Comparison of ENCODE assay signal across 13 cellular contexts in the genomic region with DNA sequence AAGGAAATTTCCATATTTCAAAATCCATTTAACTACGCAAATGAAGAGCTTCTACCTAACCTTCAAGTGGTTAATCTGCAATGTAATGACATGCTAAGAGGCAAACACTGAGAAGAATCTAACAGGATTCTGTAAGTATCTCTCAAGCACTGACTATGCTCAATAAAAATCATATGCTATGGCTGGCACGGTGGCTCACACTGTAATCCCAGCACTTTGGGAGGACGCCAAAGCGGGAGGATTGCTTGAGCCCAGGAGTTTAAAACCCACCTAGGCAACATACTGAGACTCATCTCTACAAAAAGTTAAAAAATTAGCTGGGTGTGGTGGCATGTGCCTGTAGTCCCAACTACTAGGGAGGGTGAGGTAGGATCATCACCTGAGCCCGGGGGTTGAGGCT. TPM values are rescaled to one million over a fixed set of nuclear protein-coding genes. Genes with fewer than 3 reads are reported as not detected.
DNase-seq lines count a peak whose midpoint lies in the region; ATAC-seq, FAIRE-seq and TF ChIP-seq lines count a peak whose summit lies in the region.
"Had no signal": no experiment of that assay in that cellular context is flagged by ENCODE, and none has a peak within 500 bp of the region (broad histone marks: within the 10 kb centered on the region; RNA-seq: fewer than 3 reads in every experiment).

No MANE protein-coding gene starts in this region.

- H3K4me1 ChIP-seq in CD4-positive, alpha-beta memory T cell (ENCODE audit: insufficient read depth, low read length): peaks cover 100% of the 10 kb centered on the region

- TF ChIP-seq POLR2A in GM12892 (IDR thresholded peaks at IDR 0.05; ENCODE audit: low read depth, low read length): no peak

- no peaks in the 10 kb centered on the region for H3K9me3 Mint-ChIP-seq in CD4-positive, alpha-beta memory T cell
- no peaks in the 10 kb centered on the region for H3K9me3 Mint-ChIP-seq in activated CD4-positive, alpha-beta memory T cell treated with anti-CD3 and anti-CD28 coated beads, Interleukin-2, amount 10 ng/mL, durations not matched to agents 7 days and 5 days
- H3K9me3 Mint-ChIP-seq in naive thymus-derived CD8-positive, alpha-beta T cell: no peaks in the 10 kb centered on the region
- no peaks in the 10 kb centered on the region for H3K9me3 Mint-ChIP-seq in T-helper 2 cell treated with Interferon-gamma antibody and Interleukin-4, amounts not matched to agents 5 μg/mL and 100 μg/mL, for 36 hours

- peak overlapping the region; percentile 6 to 98 (median 66) for H3K27ac Mint-ChIP-seq in CD4-positive, alpha-beta memory T cell
- H3K27ac Mint-ChIP-seq in activated CD4-positive, alpha-beta memory T cell treated with anti-CD3 and anti-CD28 coated beads, Interleukin-2, amount 10 ng/mL, durations not matched to agents 7 days and 5 days: peak overlapping the region; percentile 24
- H3K27ac Mint-ChIP-seq in naive thymus-derived CD8-positive, alpha-beta T cell: peak overlapping the region in 6 of 10 donors; percentile 41 to 77 (median 63)
- no peak overlapping the region for H3K27ac Mint-ChIP-seq in T-helper 2 cell treated with Interferon-gamma antibody and Interleukin-4, amounts not matched to agents 5 μg/mL and 100 μg/mL, for 36 hours

- H3K4me3 Mint-ChIP-seq in CD4-positive, alpha-beta memory T cell: peak overlapping the region in 7 of 8 donors; percentile 20 to 70 (median 62)
- peak overlapping the region; percentile 25 for H3K4me3 Mint-ChIP-seq in activated CD4-positive, alpha-beta memory T cell treated with anti-CD3 and anti-CD28 coated beads, Interleukin-2, amount 10 ng/mL, durations not matched to agents 7 days and 5 days
- peak overlapping the region in 2 of 10 donors; percentile 24 to 69 for H3K4me3 Mint-ChIP-seq in naive thymus-derived CD8-positive, alpha-beta T cell
- H3K4me3 Mint-ChIP-seq in T-helper 2 cell treated with Interferon-gamma antibody and Interleukin-4, amounts not matched to agents 5 μg/mL and 100 μg/mL, for 36 hours: no peak overlapping the region

- intact Hi-C loops in CD4-positive, alpha-beta memory T cell (cut with micrococcal nuclease): no loop called here

- POLR2A ChIA-PET in CD4-positive, alpha-beta memory T cell (lab: Charles Lee; ENCODE audit: partially characterized antibody): interaction anchor here (1.7 to 2.2 kb wide), 2 partner anchors 39 to 48 kb away, joined by 5 to 9 read pairs; no protein-coding TSS in a partner anchor
- POLR2A ChIA-PET in activated CD4-positive, alpha-beta memory T cell treated with anti-CD3 and anti-CD28 coated beads, Interleukin-2, amount 10 ng/mL, durations not matched to agents 7 days and 5 days (lab: Charles Lee): interaction anchor here (0.9 to 1.8 kb wide), 4 partner anchors 10 to 105 kb away, joined by 3 to 10 read pairs (median 4); partner anchors contain the start of gene LRRC37A3
- POLR2A ChIA-PET in naive thymus-derived CD8-positive, alpha-beta T cell (lab: Charles Lee): no interaction called here

- no peak for DNase-seq in CD4-positive, alpha-beta memory T cell
- DNase-seq in GM12892 (ENCODE audit: insufficient read length): no peak
- DNase-seq in activated CD4-positive, alpha-beta memory T cell treated with anti-CD3 and anti-CD28 coated beads, Interleukin-2, amount 10 ng/mL, durations not matched to agents 7 days and 5 days: no peak
- DNase-seq in naive thymus-derived CD8-positive, alpha-beta T cell: no peak
- DNase-seq in stimulated activated CD4-positive, alpha-beta T cell treated with anti-CD3 and anti-CD28 coated beads, Interleukin-15, amount 100 ng/mL, for 24 hours: no peak
- DNase-seq in T-helper 2 cell treated with Interferon-gamma antibody and Interleukin-4, amounts not matched to agents 5 μg/mL and 100 μg/mL, for 36 hours (ENCODE audit: low spot score): no peak
- DNase-seq: activated naive CD4-positive, alpha-beta T cell treated with anti-CD3 and anti-CD28 coated beads, Interleukin-2, amount 50 U/mL, for 16 hours; DMS153; OCI-M1; spleen; stimulated activated CD8-positive, alpha-beta memory T cell treated with anti-CD3 and anti-CD28 coated beads, Interleukin-4, amount 100 ng/mL, for 48 hours had no signal

- H3K27ac ChIP-seq in CD4-positive, alpha-beta memory T cell (ENCODE audit: low read depth, low read length): no peak overlapping the region

- H3K4me3 ChIP-seq in CD4-positive, alpha-beta memory T cell (ENCODE audit: low read length in 2 of 2): no peak overlapping the region
- H3K4me3 ChIP-seq: spleen had no signal

- CTCF ChIA-PET in CD4-positive, alpha-beta memory T cell (lab: Charles Lee; ENCODE audit: partially characterized antibody): interaction anchor here (1.1 to 1.7 kb wide), 2 partner anchors 15 to 62 kb away, joined by 3 to 4 read pairs; no protein-coding TSS in a partner anchor
- CTCF ChIA-PET in activated CD4-positive, alpha-beta memory T cell treated with anti-CD3 and anti-CD28 coated beads, Interleukin-2, amount 10 ng/mL, durations not matched to agents 7 days and 5 days (lab: Charles Lee): interaction anchor here (1.3 kb wide), 1 partner anchor 77 kb away, joined by 4 read pairs; no protein-coding TSS in a partner anchor

- FAIRE-seq in GM12892 (lab: Jason Lieb, UNC): peak; percentile 27

- H3K27me3 ChIP-seq in CD4-positive, alpha-beta memory T cell (ENCODE audit: insufficient read depth, low read length): no peaks in the 10 kb centered on the region
- H3K27me3 ChIP-seq: spleen had no signal

- H3K4me1 Mint-ChIP-seq in CD4-positive, alpha-beta memory T cell: peaks cover 56 to 93% (median 76%) of the 10 kb centered on the region in 4 donors
- H3K4me1 Mint-ChIP-seq in activated CD4-positive, alpha-beta memory T cell treated with anti-CD3 and anti-CD28 coated beads, Interleukin-2, amount 10 ng/mL, durations not matched to agents 7 days and 5 days: peaks cover 77% of the 10 kb centered on the region
- peaks cover 28 to 94% (median 78%) of the 10 kb centered on the region in 4 donors for H3K4me1 Mint-ChIP-seq in naive thymus-derived CD8-positive, alpha-beta T cell
- peaks cover 56% of the 10 kb centered on the region for H3K4me1 Mint-ChIP-seq in T-helper 2 cell treated with Interferon-gamma antibody and Interleukin-4, amounts not matched to agents 5 μg/mL and 100 μg/mL, for 36 hours (ENCODE audit: low read depth)

- H3K9me3 ChIP-seq in CD4-positive, alpha-beta memory T cell (ENCODE audit: control insufficient read depth in 1 of 2, low read length in 2 of 2): no peaks in the 10 kb centered on the region
- H3K9me3 ChIP-seq: spleen had no signal

- ATAC-seq in naive thymus-derived CD8-positive, alpha-beta T cell: no peak
- no peak for ATAC-seq in HG03439 (IDR thresholded peaks at IDR 0.05; ENCODE audit: unreplicated experiment)
- no peak for ATAC-seq in HG03135 (IDR thresholded peaks at IDR 0.05; ENCODE audit: unreplicated experiment)

- H3K36me3 Mint-ChIP-seq in CD4-positive, alpha-beta memory T cell: peaks cover 11 to 40% of the 10 kb centered on the region in 2 donors
- peaks cover 40% of the 10 kb centered on the region for H3K36me3 Mint-ChIP-seq in activated CD4-positive, alpha-beta memory T cell treated with anti-CD3 and anti-CD28 coated beads, Interleukin-2, amount 10 ng/mL, durations not matched to agents 7 days and 5 days (ENCODE audit: low read depth)
- peaks cover 0 to 32% (median 4%) of the 10 kb centered on the region in 3 donors for H3K36me3 Mint-ChIP-seq in naive thymus-derived CD8-positive, alpha-beta T cell
- H3K36me3 Mint-ChIP-seq in T-helper 2 cell treated with Interferon-gamma antibody and Interleukin-4, amounts not matched to agents 5 μg/mL and 100 μg/mL, for 36 hours (ENCODE audit: low read depth): peaks cover 31% of the 10 kb centered on the region

- peaks cover 7% of the 10 kb centered on the region for H3K36me3 ChIP-seq in CD4-positive, alpha-beta memory T cell (ENCODE audit: insufficient read depth, low read length)

- no peaks in the 10 kb centered on the region for H3K27me3 Mint-ChIP-seq in CD4-positive, alpha-beta memory T cell
- H3K27me3 Mint-ChIP-seq in activated CD4-positive, alpha-beta memory T cell treated with anti-CD3 and anti-CD28 coated beads, Interleukin-2, amount 10 ng/mL, durations not matched to agents 7 days and 5 days: no peaks in the 10 kb centered on the region
- no peaks in the 10 kb centered on the region for H3K27me3 Mint-ChIP-seq in naive thymus-derived CD8-positive, alpha-beta T cell
- no peaks in the 10 kb centered on the region for H3K27me3 Mint-ChIP-seq in T-helper 2 cell treated with Interferon-gamma antibody and Interleukin-4, amounts not matched to agents 5 μg/mL and 100 μg/mL, for 36 hours (ENCODE audit: low read depth)

RNA-seq across cellular contexts. Expression of gene GNA13, which starts 32.7 kb away (rescaled TPM):
- 100 to 1,000 TPM; 102 to 107 TPM for total RNA-seq in CD4-positive, alpha-beta memory T cell
- polyA plus RNA-seq in CD4-positive, alpha-beta memory T cell: 10 to 100 TPM; 47.9 to 54.8 TPM
- 39.2 TPM for polyA plus RNA-seq in GM12892 (2012; ENCODE audit: missing spikeins)
- total RNA-seq in activated CD4-positive, alpha-beta memory T cell treated with anti-CD3 and anti-CD28 coated beads, Interleukin-2, amount 10 ng/mL, durations not matched to agents 7 days and 5 days: 10 to 100 TPM; 95.1 TPM
- total RNA-seq in naive thymus-derived CD8-positive, alpha-beta T cell: 10 to 100 TPM; 91.4 to 94.6 TPM
- polyA plus RNA-seq in naive thymus-derived CD8-positive, alpha-beta T cell: 10 to 100 TPM; 23.7 to 32.9 (median 27.6) TPM
